In the genomic region with DNA sequence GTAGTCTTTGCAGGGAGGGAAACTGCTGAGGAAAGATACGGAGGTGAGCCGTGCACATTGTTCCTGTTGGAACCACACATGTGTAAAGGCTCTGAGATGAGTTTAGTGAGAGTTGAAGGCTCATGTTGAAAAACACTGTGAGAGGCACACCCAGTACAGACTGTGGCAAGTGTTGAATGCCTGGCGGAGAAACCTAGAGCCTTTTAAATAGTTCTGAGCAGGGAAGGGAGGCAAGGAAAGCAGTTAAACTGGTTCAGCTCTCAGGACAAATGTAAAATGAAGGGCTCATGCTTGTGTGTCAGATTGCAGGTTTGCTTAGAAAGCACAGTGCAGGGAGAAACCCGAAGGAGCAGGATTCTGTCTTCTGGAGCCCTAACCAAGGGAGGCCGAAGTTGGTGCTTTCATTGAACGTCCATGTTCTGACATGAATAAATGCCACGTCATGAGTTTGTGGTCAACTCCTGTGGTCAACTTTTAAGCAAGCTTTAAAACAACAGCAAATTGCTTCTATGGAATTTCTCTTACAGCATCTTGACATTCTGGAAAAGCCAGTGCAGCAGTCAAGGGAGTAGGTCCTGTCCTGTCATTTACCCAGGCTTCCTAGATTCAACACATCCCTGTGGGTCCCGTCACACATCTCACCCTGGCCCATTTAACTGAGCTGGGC, we compare ENCODE assay signal across 20 cellular contexts.
DNase-seq lines count a peak whose midpoint lies in the region; ATAC-seq and TF ChIP-seq lines count a peak whose summit lies in the region.
"Had no signal": no experiment of that assay in that cellular context is flagged by ENCODE, and none has a peak within 500 bp of the region (broad histone marks: within the 10 kb centered on the region; RNA-seq: fewer than 3 reads in every experiment).

No MANE protein-coding gene starts in this region.

- peak overlapping the region; percentile 57 for H3K27ac ChIP-seq in VCaP
- H3K27ac ChIP-seq: gastroesophageal sphincter, left ventricle myocardium inferior, neutrophil had no signal

- POLR2A ChIA-PET in activated CD8-positive, alpha-beta T cell treated with anti-CD3 and anti-CD28 coated beads for 36 hours (lab: Charles Lee) = no interaction called here

- H3K27me3 ChIP-seq in BE2C = no peaks in the 10 kb centered on the region
- H3K27me3 ChIP-seq: gastroesophageal sphincter, neutrophil had no signal

- DNase-seq in H4 (ENCODE audit: low spot score) = peak; percentile 70
- peak; percentile 41 for DNase-seq in fibroblast of peridontal ligament (ENCODE audit: extremely low read depth)
- DNase-seq in stromal cell of bone marrow (ENCODE audit: low read depth) = peak; percentile 50
- no peak for DNase-seq in NCI-H2029 (lab: John Stamatoyannopoulos, UW)
- no peak for DNase-seq in BE2C
- no peak for DNase-seq in activated CD8-positive, alpha-beta T cell treated with anti-CD3 and anti-CD28 coated beads for 36 hours
- DNase-seq: activated CD4-positive, alpha-beta T cell treated with anti-CD3 and anti-CD28 coated beads, Interleukin-2, amount 10 ng/mL, durations not matched to agents 24 days and 14 days; activated CD8-positive, alpha-beta memory T cell treated with anti-CD3 and anti-CD28 coated beads, Interleukin-2, amount 50 U/mL, for 48 hours; activated gamma-delta T cell; amygdala; GF-D8; left ventricle myocardium inferior; NCI-H146; NCI-H446; right cardiac atrium; RPMI8226 had no signal

- no peaks in the 10 kb centered on the region for H3K4me1 Mint-ChIP-seq in activated CD8-positive, alpha-beta T cell treated with anti-CD3 and anti-CD28 coated beads for 36 hours (ENCODE audit: low read depth)
- H3K4me1 Mint-ChIP-seq: activated CD4-positive, alpha-beta T cell treated with anti-CD3 and anti-CD28 coated beads, Interleukin-2, amount 10 ng/mL, durations not matched to agents 24 days and 14 days had no signal

- no peak overlapping the region for H3K4me3 ChIP-seq in BE2C (ENCODE audit: low read depth, low read length)
- H3K4me3 ChIP-seq: gastroesophageal sphincter, left ventricle myocardium inferior had no signal

- no peaks in the 10 kb centered on the region for H3K27me3 Mint-ChIP-seq in activated CD8-positive, alpha-beta T cell treated with anti-CD3 and anti-CD28 coated beads for 36 hours
- H3K27me3 Mint-ChIP-seq: activated CD4-positive, alpha-beta T cell treated with anti-CD3 and anti-CD28 coated beads, Interleukin-2, amount 10 ng/mL, durations not matched to agents 24 days and 14 days had no signal

- H3K9me3 Mint-ChIP-seq in activated CD8-positive, alpha-beta T cell treated with anti-CD3 and anti-CD28 coated beads for 36 hours = peaks cover 4% of the 10 kb centered on the region
- H3K9me3 Mint-ChIP-seq: activated CD4-positive, alpha-beta T cell treated with anti-CD3 and anti-CD28 coated beads, Interleukin-2, amount 10 ng/mL, durations not matched to agents 24 days and 14 days had no signal

- peaks cover 12% of the 10 kb centered on the region for H3K4me1 ChIP-seq in BE2C

- H3K9me3 ChIP-seq in BE2C = no peaks in the 10 kb centered on the region

- CTCF ChIA-PET in activated CD8-positive, alpha-beta T cell treated with anti-CD3 and anti-CD28 coated beads for 36 hours (lab: Charles Lee) = no interaction called here

- no peaks in the 10 kb centered on the region for H3K36me3 Mint-ChIP-seq in activated CD8-positive, alpha-beta T cell treated with anti-CD3 and anti-CD28 coated beads for 36 hours (ENCODE audit: low read depth)

- no peak overlapping the region for H3K27ac Mint-ChIP-seq in activated CD8-positive, alpha-beta T cell treated with anti-CD3 and anti-CD28 coated beads for 36 hours
- H3K27ac Mint-ChIP-seq: activated CD4-positive, alpha-beta T cell treated with anti-CD3 and anti-CD28 coated beads, Interleukin-2, amount 10 ng/mL, durations not matched to agents 24 days and 14 days had no signal

- H3K4me3 Mint-ChIP-seq in activated CD8-positive, alpha-beta T cell treated with anti-CD3 and anti-CD28 coated beads for 36 hours = no peak overlapping the region
- H3K4me3 Mint-ChIP-seq: activated CD4-positive, alpha-beta T cell treated with anti-CD3 and anti-CD28 coated beads, Interleukin-2, amount 10 ng/mL, durations not matched to agents 24 days and 14 days had no signal

- H3K36me3 ChIP-seq in BE2C = no peaks in the 10 kb centered on the region
- H3K36me3 ChIP-seq: gastroesophageal sphincter, left ventricle myocardium inferior, neutrophil had no signal

- intact Hi-C loops in activated CD8-positive, alpha-beta T cell treated with anti-CD3 and anti-CD28 coated beads for 36 hours (cut with micrococcal nuclease) = no loop called here

- TF ChIP-seq CTCF in VCaP (conservative IDR thresholded peaks at IDR 0.05) (no peak), BE2C (IDR thresholded peaks at IDR 0.05; ENCODE audit: low read depth, low read length) (no peak)
- no peak for TF ChIP-seq CTCF in activated CD8-positive, alpha-beta T cell treated with anti-CD3 and anti-CD28 coated beads for 36 hours (IDR thresholded peaks at IDR 0.05)

- ATAC-seq in activated CD8-positive, alpha-beta T cell treated with anti-CD3 and anti-CD28 coated beads for 36 hours = no peak
- ATAC-seq in HG03469 (IDR thresholded peaks at IDR 0.05; ENCODE audit: unreplicated experiment) = no peak
- ATAC-seq: gastroesophageal sphincter, right cardiac atrium had no signal

Comparison
In these comparisons a context has a peak if more than half of its experiments do, and no peak if none do; other contexts are left out.
1. DNase-seq: peak in H4 (single experiment), fibroblast of peridontal ligament (single experiment) and stromal cell of bone marrow (single experiment); none in NCI-H2029 (single experiment), BE2C (single experiment) and activated CD8-positive, alpha-beta T cell treated with anti-CD3 and anti-CD28 coated beads for 36 hours (single experiment).